In the genomic region with DNA sequence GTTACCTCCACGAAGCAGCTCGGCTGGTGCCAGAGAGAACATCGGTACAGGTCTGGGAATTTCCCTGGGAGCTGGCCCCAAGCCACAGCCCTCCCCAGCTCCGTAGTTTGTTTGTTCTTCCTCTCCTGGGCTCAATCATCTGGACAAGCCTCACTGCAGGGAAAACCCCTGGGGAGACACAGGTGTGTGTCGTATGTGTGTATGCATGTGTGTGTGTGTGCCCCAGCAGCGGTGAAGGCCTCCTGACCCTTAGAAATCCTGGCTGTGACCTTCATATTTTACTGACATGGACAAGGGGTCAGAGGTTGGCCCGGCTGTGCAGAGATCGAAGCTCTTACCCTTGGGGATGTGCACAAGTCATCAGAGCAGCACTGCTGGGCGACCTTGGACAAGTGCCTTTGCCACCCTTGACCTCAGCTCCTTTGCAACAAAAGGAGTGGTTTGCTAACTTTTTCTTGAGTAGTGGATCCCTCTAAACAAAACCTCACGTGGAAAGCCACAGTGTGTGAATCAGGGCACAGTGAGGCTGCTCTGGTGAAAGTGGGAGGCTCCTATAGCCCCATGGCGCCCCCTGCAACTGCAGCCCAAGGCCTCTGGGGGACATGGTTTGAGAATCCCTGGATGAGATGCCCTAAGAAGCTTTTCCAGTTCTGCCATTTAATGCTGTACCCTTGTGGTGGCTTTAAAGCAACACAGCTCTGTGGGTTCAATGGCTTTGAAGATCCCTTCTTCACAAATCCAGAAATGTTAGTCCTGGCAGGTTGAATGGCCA, we compare ENCODE assay signal across 10 cellular contexts. TPM values are rescaled to one million over a fixed set of nuclear protein-coding genes. Genes with fewer than 3 reads are reported as not detected.
A peak's percentile ranks its signal among the peaks of the same experiment; 100 is the strongest.
DNase-seq lines count a peak whose midpoint lies in the region; ATAC-seq, FAIRE-seq and TF ChIP-seq lines count a peak whose summit lies in the region.
"Had no signal": no experiment of that assay in that cellular context is flagged by ENCODE, and none has a peak within 500 bp of the region (broad histone marks: within the 10 kb centered on the region; RNA-seq: fewer than 3 reads in every experiment).

No MANE protein-coding gene starts in this region.

- H3K4me3 Mint-ChIP-seq in activated B cell treated with CpG ODN at 0.5 μM for 24 hours (peak overlapping the region; percentile 24), memory B cell (no peak overlapping the region)

- H3K36me3 ChIP-seq in GM06990 (ENCODE audit: control insufficient read depth, insufficient read depth, low read length), result peaks cover 20% of the 10 kb centered on the region
- H3K36me3 ChIP-seq: right atrium auricular region had no signal

- H3K27me3 Mint-ChIP-seq in activated B cell treated with CpG ODN at 0.5 μM for 24 hours (peaks cover 2% of the 10 kb centered on the region), memory B cell (peaks cover 4% of the 10 kb centered on the region)

- POLR2A ChIA-PET in activated B cell treated with CpG ODN at 0.5 μM for 24 hours (lab: Charles Lee), result interaction anchor here (1.3 to 7.3 kb wide), 3 partner anchors 33 to 237 kb away, joined by 4 to 96 read pairs (median 4); partner anchors contain the start of gene IFNLR1

- H3K36me3 Mint-ChIP-seq in activated B cell treated with CpG ODN at 0.5 μM for 24 hours (ENCODE audit: low read depth) (peaks cover 50% of the 10 kb centered on the region), memory B cell (peaks cover 15% of the 10 kb centered on the region)

- CTCF ChIA-PET in activated B cell treated with CpG ODN at 0.5 μM for 24 hours (lab: Charles Lee), result interaction anchor here (0.9 to 9.6 kb wide), 5 partner anchors 12 to 254 kb away, joined by 3 to 243 read pairs (median 5); partner anchors contain the start of gene IL22RA1

- H3K27me3 ChIP-seq in GM06990 (replicated peaks; ENCODE audit: control insufficient read depth, insufficient read depth, low read length), result no peaks in the 10 kb centered on the region
- H3K27me3 ChIP-seq: right atrium auricular region had no signal

- no peak for FAIRE-seq in HTR-8/SVneo (lab: Jason Lieb, UNC)

- intact Hi-C loops in activated B cell treated with CpG ODN at 0.5 μM for 24 hours (cut with micrococcal nuclease) (no loop called here), head of caudate nucleus (cut with DNase I) (no loop called here)

- peak; percentile 27 for TF ChIP-seq CTCF in GM06990 (IDR thresholded peaks at IDR 0.05; ENCODE audit: insufficient read depth, low read length, poor library complexity, severe bottlenecking)
- no peak for TF ChIP-seq CTCF in activated B cell treated with CpG ODN at 0.5 μM for 24 hours (IDR thresholded peaks at IDR 0.05)

- H3K27ac Mint-ChIP-seq in activated B cell treated with CpG ODN at 0.5 μM for 24 hours (peak overlapping the region; percentile 76), memory B cell (no peak overlapping the region)

- H3K9me3 Mint-ChIP-seq in activated B cell treated with CpG ODN at 0.5 μM for 24 hours, result no peaks in the 10 kb centered on the region
- no peaks in the 10 kb centered on the region for H3K9me3 Mint-ChIP-seq in memory B cell

- peak; percentile 35 for ATAC-seq in HG02798 (IDR thresholded peaks at IDR 0.05; ENCODE audit: poor library complexity, unreplicated experiment)
- no peak for ATAC-seq in activated B cell treated with CpG ODN at 0.5 μM for 24 hours (ENCODE audit: low read depth)
- peak; percentile 25 for ATAC-seq in memory B cell (ENCODE audit: low read depth)

- peak; percentile 43 for DNase-seq in GM06990 (ENCODE audit: extremely low read depth, insufficient read length)
- no peak for DNase-seq in activated B cell treated with CpG ODN at 0.5 μM for 24 hours
- peak in 1 of 2 donors; percentile 11 for DNase-seq in memory B cell (ENCODE audit: low spot score in 2 of 2)
- DNase-seq in HTR-8/SVneo (ENCODE audit: insufficient read length, low spot score), result no peak
- no peak for DNase-seq in stimulated activated naive CD4-positive, alpha-beta T cell treated with Interleukin-2 at 50 U/mL for 16 hours (lab: John Stamatoyannopoulos, UW)
- DNase-seq in activated naive CD4-positive, alpha-beta T cell (lab: John Stamatoyannopoulos, UW), result no peak
- no peak for DNase-seq in head of caudate nucleus
- DNase-seq: hypothalamus had no signal

- no peak overlapping the region for H3K4me3 ChIP-seq in GM06990 (replicated peaks; ENCODE audit: low read depth, low read length)
- H3K4me3 ChIP-seq: right atrium auricular region had no signal

- H3K4me1 Mint-ChIP-seq in activated B cell treated with CpG ODN at 0.5 μM for 24 hours (peaks cover 27% of the 10 kb centered on the region), memory B cell (peaks cover 21% of the 10 kb centered on the region)

RNA-seq across cellular contexts. Expression of gene IL22RA1, which starts 12.3 kb away (rescaled TPM):
- 0.09 TPM in 1 of 2 replicates, not detected in the other for total RNA-seq in activated B cell treated with CpG ODN at 0.5 μM for 24 hours

RNA-seq across cellular contexts. Expression of gene IFNLR1, which starts 31.9 kb away (rescaled TPM):
- total RNA-seq in activated B cell treated with CpG ODN at 0.5 μM for 24 hours, result 38.6 and 39.2 TPM in 2 replicates

RNA-seq across cellular contexts. Expression of gene MYOM3, which starts 43.3 kb away (rescaled TPM):
- not detected in 2 replicates for total RNA-seq in activated B cell treated with CpG ODN at 0.5 μM for 24 hours
